1 cellular context compared by ENCODE assay signal in the genomic region with DNA sequence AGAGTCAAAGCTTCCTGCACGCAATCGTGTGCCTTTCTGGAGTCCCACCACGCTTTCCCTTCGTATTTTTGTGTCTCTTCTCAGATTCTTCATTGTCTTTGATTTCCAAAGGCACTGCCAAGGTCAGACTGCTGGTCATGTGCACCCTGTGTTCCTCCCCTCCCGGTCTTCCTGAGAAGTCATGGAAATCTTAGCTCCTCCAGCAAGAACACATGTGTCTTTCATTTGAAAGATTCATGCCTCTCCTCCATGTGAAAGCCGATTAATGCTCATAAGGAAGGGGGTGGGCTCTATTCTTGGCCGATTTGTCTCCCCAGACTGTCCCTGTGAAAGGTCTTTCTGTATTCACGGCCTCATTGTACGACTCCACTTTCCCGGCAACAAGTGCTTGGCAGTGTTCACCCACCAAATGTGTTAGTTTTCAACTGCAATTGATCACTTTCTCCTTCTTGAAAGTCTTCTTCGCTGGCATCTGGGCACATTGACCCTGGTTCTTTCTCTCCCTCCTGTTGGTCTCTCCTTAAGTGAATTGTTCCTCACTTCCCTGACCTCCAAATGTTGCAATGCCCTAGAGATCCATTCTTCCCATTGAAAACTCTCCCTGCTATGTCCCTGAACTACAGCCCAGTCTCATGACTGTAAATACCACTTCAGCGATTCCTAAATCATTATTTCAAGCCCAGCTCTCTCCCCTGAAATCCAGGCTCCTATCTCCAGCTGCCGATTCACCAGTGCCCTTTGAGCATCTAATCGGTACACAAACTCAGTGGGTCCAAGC.
TF ChIP-seq lines count a peak whose summit lies in the region.

No MANE protein-coding gene starts in this region.

TF ChIP-seq in SK-N-SH, 30 proteins besides CTCF, POLR2A, EP300 and RAD21:
- no peak for TF ChIP-seq MEF2A (IDR thresholded peaks at IDR 0.05; ENCODE audit: borderline replicate concordance, low read depth)
- no peak for TF ChIP-seq EZH2phosphoT487 (IDR thresholded peaks at IDR 0.05; ENCODE audit: borderline replicate concordance, low read depth)
- TF ChIP-seq, protein P1, sequence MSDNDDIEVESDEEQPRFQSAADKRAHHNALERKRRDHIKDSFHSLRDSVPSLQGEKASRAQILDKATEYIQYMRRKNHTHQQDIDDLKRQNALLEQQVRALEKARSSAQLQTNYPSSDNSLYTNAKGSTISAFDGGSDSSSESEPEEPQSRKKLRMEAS (IDR thresholded peaks at IDR 0.05; ENCODE audit: low read depth), result no peak
- TF ChIP-seq RCOR1 (IDR thresholded peaks at IDR 0.05; ENCODE audit: low read length), result no peak
- TF ChIP-seq SMC3 (IDR thresholded peaks at IDR 0.05; ENCODE audit: low read depth, low read length), result no peak
- TF ChIP-seq JUND (IDR thresholded peaks at IDR 0.05), result no peak
- no peak for TF ChIP-seq ELF1 (IDR thresholded peaks at IDR 0.05)
- TF ChIP-seq RFX5 (IDR thresholded peaks at IDR 0.05; ENCODE audit: low read length), result no peak
- no peak for TF ChIP-seq NFIC (IDR thresholded peaks at IDR 0.05; ENCODE audit: borderline replicate concordance)
- no peak for TF ChIP-seq TAF1 (IDR thresholded peaks at IDR 0.05; ENCODE audit: borderline replicate concordance, low read depth, low read length)
- no peak for TF ChIP-seq SIN3A (IDR thresholded peaks at IDR 0.05; ENCODE audit: borderline replicate concordance, low read depth, low read length)
- TF ChIP-seq USF2 (IDR thresholded peaks at IDR 0.05; ENCODE audit: borderline replicate concordance, low read depth, low read length), result no peak
- TF ChIP-seq, protein P2, sequence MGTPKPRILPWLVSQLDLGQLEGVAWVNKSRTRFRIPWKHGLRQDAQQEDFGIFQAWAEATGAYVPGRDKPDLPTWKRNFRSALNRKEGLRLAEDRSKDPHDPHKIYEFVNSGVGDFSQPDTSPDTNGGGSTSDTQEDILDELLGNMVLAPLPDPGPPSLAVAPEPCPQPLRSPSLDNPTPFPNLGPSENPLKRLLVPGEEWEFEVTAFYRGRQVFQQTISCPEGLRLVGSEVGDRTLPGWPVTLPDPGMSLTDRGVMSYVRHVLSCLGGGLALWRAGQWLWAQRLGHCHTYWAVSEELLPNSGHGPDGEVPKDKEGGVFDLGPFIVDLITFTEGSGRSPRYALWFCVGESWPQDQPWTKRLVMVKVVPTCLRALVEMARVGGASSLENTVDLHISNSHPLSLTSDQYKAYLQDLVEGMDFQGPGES (IDR thresholded peaks at IDR 0.05; ENCODE audit: low read depth, low read length), result no peak
- TF ChIP-seq NRF1 (IDR thresholded peaks at IDR 0.05; ENCODE audit: low read depth, low read length), result no peak
- no peak for TF ChIP-seq MXI1 (IDR thresholded peaks at IDR 0.05; ENCODE audit: low read depth, low read length)
- TF ChIP-seq FOXJ3 (CRISPR knock-in tag; IDR thresholded peaks at IDR 0.05), result no peak
- no peak for TF ChIP-seq FOSL2 (IDR thresholded peaks at IDR 0.05; ENCODE audit: borderline replicate concordance, low read depth)
- TF ChIP-seq FOXM1 (IDR thresholded peaks at IDR 0.05; ENCODE audit: low read depth), result no peak
- no peak for TF ChIP-seq POLR2AphosphoS5 (IDR thresholded peaks at IDR 0.05; ENCODE audit: low read depth, low read length)
TF ChIP-seq in SK-N-SH: peak in this region for 0.
